Comparison of ENCODE assay signal across 19 cellular contexts in the genomic region with DNA sequence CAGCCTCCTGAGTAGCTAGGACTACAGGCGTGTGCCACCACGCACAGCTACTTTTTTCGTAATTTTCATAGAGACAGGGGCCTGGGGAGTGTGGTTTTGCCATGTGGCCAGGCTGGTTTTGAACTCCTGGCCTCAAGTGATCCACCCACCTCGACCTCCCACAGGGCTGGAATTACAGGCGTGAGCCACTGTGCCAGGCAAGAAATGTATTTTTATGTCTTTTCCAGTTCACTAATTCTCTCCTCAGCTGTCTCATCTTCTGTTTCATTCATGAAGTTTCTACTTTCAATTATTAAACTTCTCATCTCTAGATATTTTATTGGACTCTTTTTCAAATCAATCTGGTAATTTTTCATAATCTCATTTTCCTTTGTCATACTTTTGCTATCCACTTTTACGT.
DNase-seq lines count a peak whose midpoint lies in the region; ATAC-seq and TF ChIP-seq lines count a peak whose summit lies in the region.
"Had no signal": no experiment of that assay in that cellular context is flagged by ENCODE, and none has a peak within 500 bp of the region (broad histone marks: within the 10 kb centered on the region; RNA-seq: fewer than 3 reads in every experiment).

No MANE protein-coding gene starts in this region.

- H3K27me3 Mint-ChIP-seq in activated T-cell treated with anti-CD3 and anti-CD28 coated beads, Interleukin-2, amount 50 U/mL, for 24 hours = no peaks in the 10 kb centered on the region
- H3K27me3 Mint-ChIP-seq in activated T-cell treated with anti-CD3 and anti-CD28 coated beads, Interleukin-2, amount 50 U/mL, for 4 hours (ENCODE audit: low read depth) = no peaks in the 10 kb centered on the region
- peaks cover 7% of the 10 kb centered on the region for H3K27me3 Mint-ChIP-seq in activated CD8-positive, alpha-beta T cell treated with anti-CD3 and anti-CD28 coated beads for 36 hours
- H3K27me3 Mint-ChIP-seq in natural killer cell (ENCODE audit: low read depth in 2 of 2) (no peaks in the 10 kb centered on the region), osteocyte (ENCODE audit: unreplicated experiment) (no peaks in the 10 kb centered on the region)

- H3K4me2 ChIP-seq in DOHH2 (ENCODE audit: low read length) = peak overlapping the region; percentile 77
- H3K4me2 ChIP-seq: hepatocyte had no signal

- no peaks in the 10 kb centered on the region for H3K36me3 ChIP-seq in DOHH2 (ENCODE audit: control insufficient read depth, low read length)
- no peaks in the 10 kb centered on the region for H3K36me3 ChIP-seq in gastroesophageal sphincter
- H3K36me3 ChIP-seq: BLaER1 treated with 17β-estradiol and CSF1 and Interleukin-3, amounts not matched to agents 10 nM and 100 nM; left ventricle myocardium inferior had no signal

- H3K4me3 ChIP-seq in DOHH2 (ENCODE audit: low read length) (peak overlapping the region; percentile 66), gastroesophageal sphincter (no peak overlapping the region)
- H3K4me3 ChIP-seq: body of pancreas, hepatocyte, left ventricle myocardium inferior, SK-N-MC had no signal

- peak overlapping the region; percentile 18 for H3K4me3 Mint-ChIP-seq in activated T-cell treated with anti-CD3 and anti-CD28 coated beads, Interleukin-2, amount 50 U/mL, for 24 hours
- no peak overlapping the region for H3K4me3 Mint-ChIP-seq in activated T-cell treated with anti-CD3 and anti-CD28 coated beads, Interleukin-2, amount 50 U/mL, for 4 hours
- H3K4me3 Mint-ChIP-seq in activated CD8-positive, alpha-beta T cell treated with anti-CD3 and anti-CD28 coated beads for 36 hours = peak overlapping the region; percentile 5
- H3K4me3 Mint-ChIP-seq in natural killer cell = peak overlapping the region; percentile 80
- no peak overlapping the region for H3K4me3 Mint-ChIP-seq in osteocyte (ENCODE audit: unreplicated experiment)
- H3K4me3 Mint-ChIP-seq: mesothelial cell of epicardium had no signal

- peaks cover 28% of the 10 kb centered on the region for H3F3A ChIP-seq in DOHH2 (ENCODE audit: control insufficient read depth, insufficient read depth)

- no peak for TF ChIP-seq EP300 in gastroesophageal sphincter (IDR thresholded peaks at IDR 0.05)

- peaks cover 6% of the 10 kb centered on the region for H3K9me3 Mint-ChIP-seq in activated T-cell treated with anti-CD3 and anti-CD28 coated beads, Interleukin-2, amount 50 U/mL, for 24 hours
- peaks cover 5% of the 10 kb centered on the region for H3K9me3 Mint-ChIP-seq in activated T-cell treated with anti-CD3 and anti-CD28 coated beads, Interleukin-2, amount 50 U/mL, for 4 hours
- peaks cover 26% of the 10 kb centered on the region for H3K9me3 Mint-ChIP-seq in activated CD8-positive, alpha-beta T cell treated with anti-CD3 and anti-CD28 coated beads for 36 hours
- no peaks in the 10 kb centered on the region for H3K9me3 Mint-ChIP-seq in natural killer cell
- H3K9me3 Mint-ChIP-seq in osteocyte (ENCODE audit: unreplicated experiment) = no peaks in the 10 kb centered on the region

- no peaks in the 10 kb centered on the region for H4K20me1 ChIP-seq in DOHH2 (ENCODE audit: control insufficient read depth, insufficient read depth, low read depth, low read length)
- H4K20me1 ChIP-seq: BLaER1 treated with 17β-estradiol and CSF1 and Interleukin-3, amounts not matched to agents 10 nM and 100 nM had no signal

- H3K9me2 ChIP-seq in DOHH2 (replicated peaks; ENCODE audit: control insufficient read depth, low read length) = no peaks in the 10 kb centered on the region

- H3K4me1 Mint-ChIP-seq in activated T-cell treated with anti-CD3 and anti-CD28 coated beads, Interleukin-2, amount 50 U/mL, for 24 hours (ENCODE audit: low read depth) = peaks cover 37% of the 10 kb centered on the region
- H3K4me1 Mint-ChIP-seq in activated T-cell treated with anti-CD3 and anti-CD28 coated beads, Interleukin-2, amount 50 U/mL, for 4 hours (ENCODE audit: low read depth) = peaks cover 45% of the 10 kb centered on the region
- H3K4me1 Mint-ChIP-seq in activated CD8-positive, alpha-beta T cell treated with anti-CD3 and anti-CD28 coated beads for 36 hours (ENCODE audit: low read depth) = peaks cover 41% of the 10 kb centered on the region
- H3K4me1 Mint-ChIP-seq in natural killer cell (peaks cover 21 to 24% of the 10 kb centered on the region in 2 donors), osteocyte (ENCODE audit: unreplicated experiment) (no peaks in the 10 kb centered on the region)
- H3K4me1 Mint-ChIP-seq: mesothelial cell of epicardium had no signal

- TF ChIP-seq CTCF in DOHH2 (IDR thresholded peaks at IDR 0.05; ENCODE audit: low read depth, low read length, poor library complexity, severe bottlenecking) (no peak), natural killer cell (IDR thresholded peaks at IDR 0.05) (no peak), gastroesophageal sphincter (IDR thresholded peaks at IDR 0.05) (no peak), osteocyte (IDR thresholded peaks at IDR 0.05) (no peak)
- no peak for TF ChIP-seq CTCF in activated CD8-positive, alpha-beta T cell treated with anti-CD3 and anti-CD28 coated beads for 36 hours (IDR thresholded peaks at IDR 0.05)

- POLR2A ChIA-PET in activated CD8-positive, alpha-beta T cell treated with anti-CD3 and anti-CD28 coated beads for 36 hours (lab: Charles Lee) = interaction anchor here (1.0 to 2.1 kb wide), 3 partner anchors 23 to 501 kb away, joined by 3 to 6 read pairs (median 5); partner anchors contain the start of gene EXOSC10

- H3K79me2 ChIP-seq in DOHH2 (ENCODE audit: control insufficient read depth, low read length) = no peaks in the 10 kb centered on the region
- H3K79me2 ChIP-seq: hepatocyte had no signal

- H3K4me1 ChIP-seq in DOHH2 (ENCODE audit: control insufficient read depth, low read length) = peaks cover 74% of the 10 kb centered on the region
- H3K4me1 ChIP-seq in gastroesophageal sphincter = no peaks in the 10 kb centered on the region
- H3K4me1 ChIP-seq: body of pancreas, left ventricle myocardium inferior had no signal

- H3K27ac ChIP-seq in DOHH2 (ENCODE audit: low read depth, low read length) (peak overlapping the region; percentile 92), gastroesophageal sphincter (no peak overlapping the region)
- H3K27ac ChIP-seq: body of pancreas, hepatocyte, left ventricle myocardium inferior, SK-N-MC had no signal

- H3K9me3 ChIP-seq in DOHH2 (ENCODE audit: control insufficient read depth, insufficient read depth, low read length) (no peaks in the 10 kb centered on the region), gastroesophageal sphincter (peaks cover 0 to 18% (median 0%) of the 10 kb centered on the region in 3 donors)
- H3K9me3 ChIP-seq: body of pancreas had no signal

- no peak for ATAC-seq in activated T-cell treated with anti-CD3 and anti-CD28 coated beads, Interleukin-2, amount 50 U/mL, for 4 hours
- no peak for ATAC-seq in activated CD8-positive, alpha-beta T cell treated with anti-CD3 and anti-CD28 coated beads for 36 hours
- ATAC-seq in natural killer cell (no peak), gastroesophageal sphincter (no peak), GM18867 (IDR thresholded peaks at IDR 0.05; ENCODE audit: unreplicated experiment) (no peak)
- ATAC-seq: body of pancreas, sciatic nerve had no signal

- no peaks in the 10 kb centered on the region for H3K27me3 ChIP-seq in DOHH2 (ENCODE audit: control insufficient read depth, low read length)
- peaks cover 56% of the 10 kb centered on the region for H3K27me3 ChIP-seq in gastroesophageal sphincter
- H3K27me3 ChIP-seq: BLaER1 treated with 17β-estradiol and CSF1 and Interleukin-3, amounts not matched to agents 10 nM and 100 nM; body of pancreas; hepatocyte had no signal

- intact Hi-C loops in activated CD8-positive, alpha-beta T cell treated with anti-CD3 and anti-CD28 coated beads for 36 hours (cut with micrococcal nuclease) = loop anchor here (1.0 kb wide), 1 partner anchor 23 kb away; no protein-coding TSS in a partner anchor
- intact Hi-C loops in natural killer cell (cut with micrococcal nuclease) = no loop called here

- H3K27ac Mint-ChIP-seq in activated T-cell treated with anti-CD3 and anti-CD28 coated beads, Interleukin-2, amount 50 U/mL, for 24 hours = peak overlapping the region; percentile 65
- peak overlapping the region; percentile 56 for H3K27ac Mint-ChIP-seq in activated CD8-positive, alpha-beta T cell treated with anti-CD3 and anti-CD28 coated beads for 36 hours
- peak overlapping the region in 1 of 2 donors; percentile 8 for H3K27ac Mint-ChIP-seq in natural killer cell
- H3K27ac Mint-ChIP-seq in osteocyte (ENCODE audit: unreplicated experiment) = no peak overlapping the region
- H3K27ac Mint-ChIP-seq: mesothelial cell of epicardium had no signal

- WGBS in gastroesophageal sphincter (ENCODE audit: low coverage in 1 of 2), 2 donors = 57 to 79% methylated on average over 2 to 5 of the region's 6 CpGs

- no peak for DNase-seq in activated T-cell treated with anti-CD3 and anti-CD28 coated beads, Interleukin-2, amount 50 U/mL, for 24 hours
- DNase-seq in activated T-cell treated with anti-CD3 and anti-CD28 coated beads, Interleukin-2, amount 50 U/mL, for 4 hours = no peak
- DNase-seq in activated CD8-positive, alpha-beta T cell treated with anti-CD3 and anti-CD28 coated beads for 36 hours = peak; percentile 20
- DNase-seq in natural killer cell (no peak), osteocyte (ENCODE audit: extremely low spot score, unreplicated experiment) (no peak)
- DNase-seq: body of pancreas, foreskin fibroblast, H7, left ventricle myocardium inferior, NCI-H1417, NCI-H510A treated with DMSO at 0.1 percent for 48 hours had no signal

- CTCF ChIA-PET in activated CD8-positive, alpha-beta T cell treated with anti-CD3 and anti-CD28 coated beads for 36 hours (lab: Charles Lee) = interaction anchor here (1.2 to 1.8 kb wide), 2 partner anchors 21 to 42 kb away, joined by 3 to 10 read pairs; no protein-coding TSS in a partner anchor

- no peak for TF ChIP-seq POLR2A in gastroesophageal sphincter (IDR thresholded peaks at IDR 0.05)

- no peaks in the 10 kb centered on the region for H3K36me3 Mint-ChIP-seq in activated T-cell treated with anti-CD3 and anti-CD28 coated beads, Interleukin-2, amount 50 U/mL, for 24 hours (ENCODE audit: low read depth)
- peaks cover 2% of the 10 kb centered on the region for H3K36me3 Mint-ChIP-seq in activated T-cell treated with anti-CD3 and anti-CD28 coated beads, Interleukin-2, amount 50 U/mL, for 4 hours (ENCODE audit: insufficient read depth)
- peaks cover 8% of the 10 kb centered on the region for H3K36me3 Mint-ChIP-seq in activated CD8-positive, alpha-beta T cell treated with anti-CD3 and anti-CD28 coated beads for 36 hours (ENCODE audit: low read depth)
- H3K36me3 Mint-ChIP-seq in natural killer cell = peaks cover 6% of the 10 kb centered on the region
- no peaks in the 10 kb centered on the region for H3K36me3 Mint-ChIP-seq in osteocyte (ENCODE audit: unreplicated experiment)
- H3K36me3 Mint-ChIP-seq: mesothelial cell of epicardium had no signal

Comparison
In these comparisons a context has a peak if more than half of its experiments do, and no peak if none do; other contexts are left out.
1. H3K4me3 Mint-ChIP-seq: peak in activated T-cell treated with anti-CD3 and anti-CD28 coated beads, Interleukin-2, amount 50 U/mL, for 24 hours (single experiment), activated CD8-positive, alpha-beta T cell treated with anti-CD3 and anti-CD28 coated beads for 36 hours (single experiment) and natural killer cell (single experiment); none in activated T-cell treated with anti-CD3 and anti-CD28 coated beads, Interleukin-2, amount 50 U/mL, for 4 hours (single experiment) and osteocyte (single experiment).